ENCODE assay signal across 9 cellular contexts in the genomic region with DNA sequence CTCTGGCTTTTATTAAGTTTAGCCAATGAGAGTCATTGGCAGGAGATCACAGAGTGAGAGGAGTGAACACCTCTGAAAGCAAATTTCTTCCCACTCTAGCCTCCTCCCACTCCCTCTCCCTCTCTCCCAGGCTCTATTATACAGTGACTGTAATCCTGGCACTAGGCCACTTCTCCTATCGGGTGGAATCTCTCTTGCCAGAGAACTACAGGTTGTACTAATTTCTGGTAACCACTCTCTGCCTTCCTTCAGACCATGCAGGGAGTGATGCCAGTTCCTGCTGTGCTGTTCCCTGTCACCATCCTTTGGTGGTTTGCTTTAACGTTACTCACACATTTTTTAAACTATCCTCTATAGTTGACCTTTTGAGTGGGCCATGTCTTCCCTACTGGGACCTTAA.
DNase-seq lines count a peak whose midpoint lies in the region; ATAC-seq, FAIRE-seq and TF ChIP-seq lines count a peak whose summit lies in the region.
"Had no signal": no experiment of that assay in that cellular context is flagged by ENCODE, and none has a peak within 500 bp of the region (broad histone marks: within the 10 kb centered on the region; RNA-seq: fewer than 3 reads in every experiment).

No MANE protein-coding gene starts in this region.

- no peak overlapping the region for H3K4me2 ChIP-seq in osteoblast (ENCODE audit: insufficient read depth, low read length)

- no peaks in the 10 kb centered on the region for H3K79me2 ChIP-seq in osteoblast (ENCODE audit: insufficient read depth, low read length)

- no peak overlapping the region for H3K4me3 Mint-ChIP-seq in activated T-cell treated with anti-CD3 and anti-CD28 coated beads, Interleukin-2, amount 50 U/mL, for 4 hours

- no peaks in the 10 kb centered on the region for H3K36me3 ChIP-seq in bronchial epithelial cell (ENCODE audit: control insufficient read depth, insufficient read depth, low read length)
- no peaks in the 10 kb centered on the region for H3K36me3 ChIP-seq in osteoblast (ENCODE audit: insufficient read depth, low read length)
- H3K36me3 ChIP-seq: gastrocnemius medialis had no signal

- ATAC-seq in activated CD4-positive, CD25-positive, alpha-beta regulatory T cell treated with anti-CD3 and anti-CD28 coated beads, Interleukin-2, amount 50 U/mL, for 24 hours: no peak
- no peak for ATAC-seq in activated T-cell treated with anti-CD3 and anti-CD28 coated beads, Interleukin-2, amount 50 U/mL, for 4 hours
- ATAC-seq: gastrocnemius medialis had no signal

- H3K27me3 Mint-ChIP-seq in activated T-cell treated with anti-CD3 and anti-CD28 coated beads, Interleukin-2, amount 50 U/mL, for 4 hours (ENCODE audit: low read depth): peaks cover 5% of the 10 kb centered on the region

- no peaks in the 10 kb centered on the region for H3K9me3 Mint-ChIP-seq in activated T-cell treated with anti-CD3 and anti-CD28 coated beads, Interleukin-2, amount 50 U/mL, for 4 hours

- FAIRE-seq in bronchial epithelial cell (lab: Jason Lieb, UNC): no peak

- peak; percentile 0 for DNase-seq in GF-D8 (lab: John Stamatoyannopoulos, UW)
- DNase-seq in NCI-H1092 (lab: John Stamatoyannopoulos, UW): peak; percentile 2
- DNase-seq in bronchial epithelial cell (ENCODE audit: low read depth): peak; percentile 49
- no peak for DNase-seq in osteoblast (ENCODE audit: insufficient read length, low spot score, missing footprints)
- no peak for DNase-seq in GOT3 (lab: John Stamatoyannopoulos, UW)
- no peak for DNase-seq in activated T-cell treated with anti-CD3 and anti-CD28 coated beads, Interleukin-2, amount 50 U/mL, for 4 hours
- DNase-seq: gastrocnemius medialis, NCI-H526 had no signal

- H3K27ac ChIP-seq in osteoblast (ENCODE audit: low read depth, low read length): peak overlapping the region; percentile 55
- H3K27ac ChIP-seq: gastrocnemius medialis had no signal

- no peak overlapping the region for H2AFZ ChIP-seq in osteoblast (ENCODE audit: low read length)

- H3K36me3 Mint-ChIP-seq in activated T-cell treated with anti-CD3 and anti-CD28 coated beads, Interleukin-2, amount 50 U/mL, for 4 hours (ENCODE audit: insufficient read depth): no peaks in the 10 kb centered on the region

- H3K4me1 ChIP-seq in osteoblast (ENCODE audit: insufficient read depth, low read length): peaks cover 41% of the 10 kb centered on the region
- H3K4me1 ChIP-seq: gastrocnemius medialis had no signal

- H3K9me3 ChIP-seq in osteoblast (ENCODE audit: low read depth, low read length): no peaks in the 10 kb centered on the region
- H3K9me3 ChIP-seq: gastrocnemius medialis had no signal

- H4K20me1 ChIP-seq in osteoblast (ENCODE audit: insufficient read depth, low read length): no peaks in the 10 kb centered on the region

- H3K4me3 ChIP-seq in bronchial epithelial cell (ENCODE audit: low read depth, low read length) (no peak overlapping the region), osteoblast (ENCODE audit: insufficient read depth, low read length) (no peak overlapping the region)
- H3K4me3 ChIP-seq: gastrocnemius medialis had no signal

- no peak for TF ChIP-seq CTCF in bronchial epithelial cell (IDR thresholded peaks at IDR 0.05; ENCODE audit: insufficient read depth, low read length, severe bottlenecking)
- TF ChIP-seq CTCF in osteoblast (IDR thresholded peaks at IDR 0.05; ENCODE audit: extremely low read depth, low read depth, low read length): peak; percentile 11

- peaks cover 4% of the 10 kb centered on the region for H3K4me1 Mint-ChIP-seq in activated T-cell treated with anti-CD3 and anti-CD28 coated beads, Interleukin-2, amount 50 U/mL, for 4 hours (ENCODE audit: low read depth)

- H3K27me3 ChIP-seq in bronchial epithelial cell (ENCODE audit: control insufficient read depth, insufficient read depth, low read length): peaks cover 3% of the 10 kb centered on the region
- H3K27me3 ChIP-seq in osteoblast (ENCODE audit: insufficient read depth, low read length): no peaks in the 10 kb centered on the region
- H3K27me3 ChIP-seq: gastrocnemius medialis had no signal

Comparison
In these comparisons a context has a peak if more than half of its experiments do, and no peak if none do; other contexts are left out.
1. DNase-seq: peak in GF-D8 (single experiment), NCI-H1092 (single experiment) and bronchial epithelial cell (single experiment); none in osteoblast (single experiment), GOT3 (single experiment) and activated T-cell treated with anti-CD3 and anti-CD28 coated beads, Interleukin-2, amount 50 U/mL, for 4 hours (single experiment).